14 cellular contexts compared by ENCODE assay signal in genomic region chr2:130972410-130972809, GRCh38.
DNase-seq lines count a peak whose midpoint lies in the region; ATAC-seq and TF ChIP-seq lines count a peak whose summit lies in the region.
"Had no signal": no experiment of that assay in that cellular context is flagged by ENCODE, and none has a peak within 500 bp of the region (broad histone marks: within the 10 kb centered on the region; RNA-seq: fewer than 3 reads in every experiment).

No MANE protein-coding gene starts in this region.

- peaks cover 7% of the 10 kb centered on the region for H3K4me1 ChIP-seq in CD8-positive, alpha-beta memory T cell (ENCODE audit: insufficient read depth, low read length)
- no peaks in the 10 kb centered on the region for H3K4me1 ChIP-seq in upper lobe of left lung
- H3K4me1 ChIP-seq: body of pancreas, esophagus squamous epithelium had no signal

- 55 to 68% methylated on average over 1 of the region's 1 CpG for WGBS in upper lobe of left lung, 2 donors

- no peaks in the 10 kb centered on the region for H3K36me3 Mint-ChIP-seq in CD8-positive, alpha-beta memory T cell
- no peaks in the 10 kb centered on the region for H3K36me3 Mint-ChIP-seq in central memory CD8-positive, alpha-beta T cell (ENCODE audit: insufficient read depth)
- H3K36me3 Mint-ChIP-seq: naive thymus-derived CD4-positive, alpha-beta T cell had no signal

- H3K27me3 Mint-ChIP-seq in CD8-positive, alpha-beta memory T cell: peaks cover 0 to 2% of the 10 kb centered on the region in 2 donors
- peaks cover 3% of the 10 kb centered on the region for H3K27me3 Mint-ChIP-seq in central memory CD8-positive, alpha-beta T cell

- peak; percentile 92 for ATAC-seq in GM19452 (IDR thresholded peaks at IDR 0.05; ENCODE audit: unreplicated experiment)
- peak; percentile 60 for ATAC-seq in HG03342 (IDR thresholded peaks at IDR 0.05; ENCODE audit: unreplicated experiment)
- peak; percentile 73 for ATAC-seq in central memory CD8-positive, alpha-beta T cell (replicated peaks; ENCODE audit: extremely low read depth, poor library complexity, severe bottlenecking)
- ATAC-seq in upper lobe of left lung (ENCODE audit: low FRiP score in 2 of 2): no peak
- ATAC-seq: body of pancreas; naive thymus-derived CD4-positive, alpha-beta T cell had no signal

- POLR2A ChIA-PET in CD8-positive, alpha-beta memory T cell (lab: Charles Lee): interaction anchor here (0.6 kb wide), 1 partner anchor 68 kb away, joined by 3 read pairs; no protein-coding TSS in a partner anchor

- no peak overlapping the region for H3K4me3 ChIP-seq in CD8-positive, alpha-beta memory T cell (ENCODE audit: low read length)
- H3K4me3 ChIP-seq in upper lobe of left lung: no peak overlapping the region
- H3K4me3 ChIP-seq: body of pancreas, esophagus squamous epithelium, smooth muscle cell had no signal

- CTCF ChIA-PET in CD8-positive, alpha-beta memory T cell (lab: Charles Lee): no interaction called here

- H3K27me3 ChIP-seq in CD8-positive, alpha-beta memory T cell (ENCODE audit: insufficient read depth, low read length, poor library complexity, severe bottlenecking): no peaks in the 10 kb centered on the region
- H3K27me3 ChIP-seq in upper lobe of left lung: no peaks in the 10 kb centered on the region
- H3K27me3 ChIP-seq: body of pancreas had no signal

- H3K4me3 Mint-ChIP-seq in CD8-positive, alpha-beta memory T cell: peak overlapping the region in 2 of 7 donors; percentile 21 to 46
- no peak overlapping the region for H3K4me3 Mint-ChIP-seq in central memory CD8-positive, alpha-beta T cell
- H3K4me3 Mint-ChIP-seq: B cell had no signal

- TF ChIP-seq EP300 in upper lobe of left lung (IDR thresholded peaks at IDR 0.05): no peak

- TF ChIP-seq CTCF in upper lobe of left lung (IDR thresholded peaks at IDR 0.05): no peak

- DNase-seq in CD8-positive, alpha-beta memory T cell: peak in 1 of 5 donors; percentile 19
- DNase-seq in central memory CD8-positive, alpha-beta T cell (ENCODE audit: low spot score in 2 of 2): no peak
- DNase-seq in activated effector memory CD4-positive, alpha-beta T cell treated with Interleukin-2 at 50 U/mL for 16 hours: no peak
- DNase-seq in NCI-H187 treated with DMSO at 0.1 percent for 48 hours (lab: John Stamatoyannopoulos, UW): no peak
- no peak for DNase-seq in upper lobe of left lung
- no peak for DNase-seq in NCI-H774 (lab: John Stamatoyannopoulos, UW)
- DNase-seq: body of pancreas; esophagus squamous epithelium; GF-D8; naive thymus-derived CD4-positive, alpha-beta T cell had no signal

- TF ChIP-seq POLR2A in upper lobe of left lung (IDR thresholded peaks at IDR 0.05): no peak

- H3K27ac Mint-ChIP-seq in CD8-positive, alpha-beta memory T cell: peak overlapping the region in 7 of 8 donors; percentile 24 to 74 (median 49)
- H3K27ac Mint-ChIP-seq in central memory CD8-positive, alpha-beta T cell (ENCODE audit: low read depth): peak overlapping the region; percentile 23
- H3K27ac Mint-ChIP-seq: B cell had no signal

- H3K27ac ChIP-seq in CD8-positive, alpha-beta memory T cell (ENCODE audit: low read depth, low read length): no peak overlapping the region
- H3K27ac ChIP-seq in upper lobe of left lung: no peak overlapping the region
- H3K27ac ChIP-seq: body of pancreas, esophagus squamous epithelium had no signal

- H3K9me3 Mint-ChIP-seq in CD8-positive, alpha-beta memory T cell: no peaks in the 10 kb centered on the region
- H3K9me3 Mint-ChIP-seq in central memory CD8-positive, alpha-beta T cell: no peaks in the 10 kb centered on the region
- H3K9me3 Mint-ChIP-seq: naive thymus-derived CD4-positive, alpha-beta T cell had no signal

- H3K9me3 ChIP-seq in CD8-positive, alpha-beta memory T cell (ENCODE audit: low read length): peaks cover under 1% of the 10 kb centered on the region
- H3K9me3 ChIP-seq in upper lobe of left lung: peaks cover 0 to 1% (median 0%) of the 10 kb centered on the region in 4 donors
- H3K9me3 ChIP-seq: body of pancreas, esophagus squamous epithelium had no signal

- H3K36me3 ChIP-seq in CD8-positive, alpha-beta memory T cell (ENCODE audit: insufficient read depth, low read length): no peaks in the 10 kb centered on the region
- no peaks in the 10 kb centered on the region for H3K36me3 ChIP-seq in upper lobe of left lung

- H3K4me1 Mint-ChIP-seq in CD8-positive, alpha-beta memory T cell: peaks cover 15 to 21% (median 15%) of the 10 kb centered on the region in 3 donors
- H3K4me1 Mint-ChIP-seq in central memory CD8-positive, alpha-beta T cell: peaks cover 10% of the 10 kb centered on the region
- H3K4me1 Mint-ChIP-seq: B cell had no signal

Comparison
In these comparisons a context has a peak if more than half of its experiments do, and no peak if none do; other contexts are left out.
1. ATAC-seq: peak in GM19452 (single experiment), HG03342 (single experiment) and central memory CD8-positive, alpha-beta T cell (single experiment); none in upper lobe of left lung (0 of 2).